Comparison of ENCODE assay signal across 9 cellular contexts in genomic region chr11:46279393-46280099, GRCh38. TPM values are rescaled to one million over a fixed set of nuclear protein-coding genes. Genes with fewer than 3 reads are reported as not detected.
DNase-seq lines count a peak whose midpoint lies in the region; ATAC-seq and TF ChIP-seq lines count a peak whose summit lies in the region.
"Had no signal": no experiment of that assay in that cellular context is flagged by ENCODE, and none has a peak within 500 bp of the region (broad histone marks: within the 10 kb centered on the region; RNA-seq: fewer than 3 reads in every experiment).

No MANE protein-coding gene starts in this region.

- H3K4me1 Mint-ChIP-seq in neural progenitor cell, result peaks cover 40% of the 10 kb centered on the region

- H3K4me1 ChIP-seq in fibroblast of lung (ENCODE audit: control insufficient read depth, extremely low read depth, insufficient read depth, low read length) (peaks cover 20% of the 10 kb centered on the region), neural progenitor cell (peaks cover 52% of the 10 kb centered on the region)

- H2AFZ ChIP-seq in fibroblast of lung (ENCODE audit: low read length), result no peak overlapping the region
- H2AFZ ChIP-seq in neural progenitor cell (replicated peaks), result no peak overlapping the region

- H3K27me3 Mint-ChIP-seq in neural progenitor cell (ENCODE audit: insufficient read depth, low read depth), result peaks cover 28% of the 10 kb centered on the region

- H3K79me2 ChIP-seq in fibroblast of lung (ENCODE audit: control insufficient read depth, insufficient read depth, low read length) (peaks cover 66% of the 10 kb centered on the region), neural progenitor cell (ENCODE audit: low read depth) (no peaks in the 10 kb centered on the region)

- no peak for TF ChIP-seq POLR2A in GM18505 (IDR thresholded peaks at IDR 0.05; ENCODE audit: borderline replicate concordance, extremely low read depth, insufficient read depth, insufficient read length)

- DNase-seq in AG10803 (ENCODE audit: low read depth), result peak; percentile 76
- DNase-seq in NCI-H446 treated with DMSO at 0.1 percent for 48 hours (lab: John Stamatoyannopoulos, UW), result peak; percentile 63
- peak; percentile 80 to 81 for DNase-seq in fibroblast of lung (ENCODE audit: low read depth in 2 of 2)
- peak; percentile 49 for DNase-seq in neural progenitor cell (ENCODE audit: low spot score)
- no peak for DNase-seq in NOMO-1 treated with DMSO at 0.1 percent for 48 hours (lab: John Stamatoyannopoulos, UW; ENCODE audit: unreplicated experiment)
- DNase-seq in germinal center (ENCODE audit: low spot score), result no peak

- H3K9me3 Mint-ChIP-seq in neural progenitor cell, result no peaks in the 10 kb centered on the region
- H3K9me3 Mint-ChIP-seq: central memory CD8-positive, alpha-beta T cell had no signal

- ATAC-seq in GM18505 (IDR thresholded peaks at IDR 0.05; ENCODE audit: unreplicated experiment) (no peak), GM18517 (IDR thresholded peaks at IDR 0.05; ENCODE audit: unreplicated experiment) (no peak)

- no peaks in the 10 kb centered on the region for H3K27me3 ChIP-seq in fibroblast of lung (ENCODE audit: control insufficient read depth, insufficient read depth, low read length)
- peaks cover 9% of the 10 kb centered on the region for H3K27me3 ChIP-seq in neural progenitor cell

- H3K9me3 ChIP-seq in fibroblast of lung (ENCODE audit: control insufficient read depth, insufficient read depth, low read depth, low read length), result no peaks in the 10 kb centered on the region
- H3K9me3 ChIP-seq in neural progenitor cell (ENCODE audit: low read depth), result no peaks in the 10 kb centered on the region

- H3K27ac Mint-ChIP-seq in neural progenitor cell, result no peak overlapping the region

- peak overlapping the region; percentile 84 for H3K4me3 Mint-ChIP-seq in neural progenitor cell
- H3K4me3 Mint-ChIP-seq: central memory CD8-positive, alpha-beta T cell had no signal

- peak overlapping the region; percentile 99 for H3K4me3 ChIP-seq in AG10803 (ENCODE audit: low read length)
- H3K4me3 ChIP-seq in fibroblast of lung (replicated peaks in 1 of 4; ENCODE audit: control extremely low read depth in 1 of 4, insufficient read depth in 1 of 4, low read depth in 3 of 4, low read length in 4 of 4), result peak overlapping the region; percentile 76 to 95 (median 92)
- H3K4me3 ChIP-seq in neural progenitor cell, result no peak overlapping the region

- H4K20me1 ChIP-seq in fibroblast of lung (ENCODE audit: control insufficient read depth, extremely low read depth, insufficient read depth, low read length) (no peaks in the 10 kb centered on the region), neural progenitor cell (ENCODE audit: low read depth) (no peaks in the 10 kb centered on the region)

- H3K9ac ChIP-seq in fibroblast of lung (ENCODE audit: insufficient read depth, low read length) (peak overlapping the region; percentile 55), neural progenitor cell (no peak overlapping the region)

- H3K27ac ChIP-seq in fibroblast of lung (ENCODE audit: insufficient read depth, low read length) (peak overlapping the region; percentile 68), neural progenitor cell (no peak overlapping the region)

- H3K4me2 ChIP-seq in fibroblast of lung (ENCODE audit: extremely low read depth, insufficient read depth, low read length) (peak overlapping the region; percentile 99), neural progenitor cell (peak overlapping the region; percentile 100)

- peaks cover 2% of the 10 kb centered on the region for H3K36me3 ChIP-seq in fibroblast of lung (ENCODE audit: control insufficient read depth, insufficient read depth, low read length)
- no peaks in the 10 kb centered on the region for H3K36me3 ChIP-seq in neural progenitor cell

- peaks cover 40% of the 10 kb centered on the region for H3F3A ChIP-seq in neural progenitor cell (ENCODE audit: low read depth)

- TF ChIP-seq CTCF in AG10803 (conservative IDR thresholded peaks at IDR 0.05; ENCODE audit: low read length), result no peak
- TF ChIP-seq CTCF in fibroblast of lung (conservative IDR thresholded peaks at IDR 0.05 in 1 of 2, IDR thresholded peaks at IDR 0.05 in 1 of 2; ENCODE audit: low read depth in 1 of 2, low read length in 2 of 2), result no peak
- no peak for TF ChIP-seq CTCF in neural progenitor cell (IDR thresholded peaks at IDR 0.05)

- no peaks in the 10 kb centered on the region for H3K36me3 Mint-ChIP-seq in neural progenitor cell

RNA-seq across cellular contexts. Expression of gene CREB3L1, which starts 2.1 kb away (rescaled TPM):
- total RNA-seq in fibroblast of lung (14.4 and 28.4 TPM in 2 replicates), neural progenitor cell (ENCODE audit: low replicate concordance) (0.43 and 1.7 TPM in 2 replicates)
- 18.8 and 31.2 TPM in 2 replicates for polyA plus RNA-seq in fibroblast of lung
- polyA plus RNA-seq in fibroblast of lung (2012), result 112 and 132 TPM in 2 replicates
- polyA minus RNA-seq in fibroblast of lung (ENCODE audit: low replicate concordance), result 267 and 318 TPM in 2 replicates

Comparison
In these comparisons a context has a peak if more than half of its experiments do, and no peak if none do; other contexts are left out.
1. DNase-seq: peak in AG10803 (single experiment), NCI-H446 treated with DMSO at 0.1 percent for 48 hours (single experiment), fibroblast of lung (2 of 2) and neural progenitor cell (single experiment); none in NOMO-1 treated with DMSO at 0.1 percent for 48 hours (single experiment) and germinal center (single experiment).